In genomic region chr10:103089493-103089892, GRCh38 we compare ENCODE assay signal across 25 cellular contexts.
"Had no signal": no experiment of that assay in that cellular context is flagged by ENCODE, and none has a peak within 500 bp of the region (broad histone marks: within the 10 kb centered on the region; RNA-seq: fewer than 3 reads in every experiment).

No MANE protein-coding gene starts in this region.

- H3K27ac ChIP-seq: cardiac muscle cell, gastroesophageal sphincter, hepatocyte, pancreas, psoas muscle, sigmoid colon, tibial nerve had no signal

- H3K4me3 ChIP-seq: ascending aorta, cardiac muscle cell, gastroesophageal sphincter, hepatocyte, pancreas, psoas muscle, sigmoid colon, tibial nerve had no signal

- DNase-seq: activated CD4-positive, alpha-beta T cell treated with anti-CD3 and anti-CD28 coated beads for 1 hour; activated CD4-positive, alpha-beta T cell treated with anti-CD3 and anti-CD28 coated beads, Interleukin-2, amount 50 U/mL, for 48 hours; activated CD8-positive, alpha-beta memory T cell treated with anti-CD3 and anti-CD28 coated beads, Interleukin-2, amount 50 U/mL, for 48 hours; activated T-cell treated with anti-CD3 and anti-CD28 coated beads, Interleukin-2, amount 50 U/mL, for 48 hours; cortex of kidney; effector memory CD8-positive, alpha-beta T cell; left cardiac atrium; left ventricle myocardium superior; pancreas; psoas muscle; sigmoid colon; small intestine; stimulated activated CD4-positive, alpha-beta T cell treated with anti-CD3 and anti-CD28 coated beads, Interleukin-1b, Interleukin-23, amount 100 ng/mL, for 48 hours; stimulated activated CD4-positive, alpha-beta T cell treated with anti-CD3 and anti-CD28 coated beads, Interleukin-4, amount 100 ng/mL, for 4 hours; stimulated activated CD8-positive, alpha-beta memory T cell treated with anti-CD3 and anti-CD28 coated beads, Interleukin-4, amount 100 ng/mL, for 48 hours; stimulated activated naive CD4-positive, alpha-beta T cell treated with Interleukin-2 at 50 U/mL for 16 hours; T-helper 2 cell had no signal

- ATAC-seq: effector memory CD8-positive, alpha-beta T cell; gastroesophageal sphincter; left cardiac atrium; left ventricle myocardium superior; pancreas; psoas muscle; SK-N-SH treated with all-trans-retinoic acid at 6 μM for 48 hours had no signal

- H3K9me3 Mint-ChIP-seq: brain; effector memory CD8-positive, alpha-beta T cell had no signal

- H3K27me3 Mint-ChIP-seq: activated naive CD8-positive, alpha-beta T cell; brain; effector memory CD8-positive, alpha-beta T cell had no signal

- H3K79me2 ChIP-seq: hepatocyte had no signal

- H3K27ac Mint-ChIP-seq: activated naive CD8-positive, alpha-beta T cell had no signal

- H3K4me2 ChIP-seq: hepatocyte had no signal

- H3K9me3 ChIP-seq: ascending aorta, gastroesophageal sphincter, pancreas, psoas muscle, sigmoid colon, tibial nerve had no signal

- H2AFZ ChIP-seq: hepatocyte had no signal

- H3K4me1 Mint-ChIP-seq: brain had no signal

- H3K4me3 Mint-ChIP-seq: activated naive CD8-positive, alpha-beta T cell; brain; effector memory CD8-positive, alpha-beta T cell had no signal

- H3K4me1 ChIP-seq: pancreas, psoas muscle, tibial nerve had no signal

- H3K27me3 ChIP-seq: ascending aorta, cardiac muscle cell, gastroesophageal sphincter, hepatocyte, pancreas, sigmoid colon, tibial nerve had no signal
